ENCODE assay signal across 11 cellular contexts in the genomic region with DNA sequence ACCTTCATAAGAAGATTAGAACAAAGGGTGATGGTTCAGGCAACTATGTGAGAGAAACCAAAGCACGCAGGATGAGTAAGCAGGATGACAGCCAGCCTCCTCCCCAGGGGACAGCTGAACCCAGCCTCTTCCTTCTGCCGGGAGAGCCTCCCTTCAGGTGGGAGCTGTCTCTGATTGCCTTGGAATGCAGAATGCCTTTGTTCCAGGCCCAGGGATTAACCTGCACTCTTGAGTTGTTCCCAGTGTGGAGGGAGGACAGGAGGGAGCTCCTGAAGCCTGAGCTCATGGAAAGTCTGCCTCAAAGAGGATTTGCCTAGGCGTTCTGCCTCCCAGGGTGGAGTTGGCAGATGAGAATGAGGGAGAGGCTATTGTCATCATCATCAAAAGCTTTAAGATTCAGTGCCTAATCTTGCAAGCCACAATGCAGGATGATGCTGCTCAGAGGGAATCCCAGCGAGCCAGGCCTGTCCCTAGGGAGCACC. TPM values are rescaled to one million over a fixed set of nuclear protein-coding genes. Genes with fewer than 3 reads are reported as not detected.
A peak's percentile ranks its signal among the peaks of the same experiment; 100 is the strongest.
DNase-seq lines count a peak whose midpoint lies in the region; ATAC-seq and TF ChIP-seq lines count a peak whose summit lies in the region.
"Had no signal": no experiment of that assay in that cellular context is flagged by ENCODE, and none has a peak within 500 bp of the region (broad histone marks: within the 10 kb centered on the region; RNA-seq: fewer than 3 reads in every experiment).

No MANE protein-coding gene starts in this region.

- H3K4me1 ChIP-seq in colonic mucosa: no peaks in the 10 kb centered on the region

- intact Hi-C loops in colonic mucosa (cut with DNase I): no loop called here

- H3K4me3 ChIP-seq in HFF-Myc (replicated peaks; ENCODE audit: low read depth, low read length) (no peak overlapping the region), colonic mucosa (no peak overlapping the region)

- DNase-seq in A172 (ENCODE audit: low spot score) (peak; percentile 80), HFF-Myc (ENCODE audit: extremely low read depth, low read depth) (peak; percentile 5), amniotic epithelial cell (ENCODE audit: low read depth) (peak; percentile 86), iPS DF 19.7 (ENCODE audit: low read depth, low spot score) (peak; percentile 75), RKO (ENCODE audit: low spot score) (no peak), substantia nigra (lab: John Stamatoyannopoulos, UW) (no peak), colonic mucosa (no peak)
- DNase-seq in activated naive CD8-positive, alpha-beta T cell treated with anti-CD3 and anti-CD28 coated beads, Interleukin-2, amount 50 U/mL, for 24 hours: no peak
- DNase-seq: activated B cell treated with CpG ODN at 0.5 μM for 24 hours, hippocampal formation had no signal

- TF ChIP-seq CTCF in HFF-Myc (IDR thresholded peaks at IDR 0.05; ENCODE audit: low read depth, low read length, missing control alignments) (no peak), colonic mucosa (IDR thresholded peaks at IDR 0.05) (no peak)

- H3K27me3 Mint-ChIP-seq in activated naive CD8-positive, alpha-beta T cell treated with anti-CD3 and anti-CD28 coated beads, Interleukin-2, amount 50 U/mL, for 24 hours: peaks cover 14% of the 10 kb centered on the region

- H3K36me3 ChIP-seq in colonic mucosa: no peaks in the 10 kb centered on the region

- H3K9me3 Mint-ChIP-seq in activated naive CD8-positive, alpha-beta T cell treated with anti-CD3 and anti-CD28 coated beads, Interleukin-2, amount 50 U/mL, for 24 hours: no peaks in the 10 kb centered on the region

- H3K27ac ChIP-seq in substantia nigra (ENCODE audit: low read depth, low read length, poor library complexity, severe bottlenecking): no peak overlapping the region
- no peak overlapping the region for H3K27ac ChIP-seq in colonic mucosa

- no peak overlapping the region for H3K27ac Mint-ChIP-seq in activated naive CD8-positive, alpha-beta T cell treated with anti-CD3 and anti-CD28 coated beads, Interleukin-2, amount 50 U/mL, for 24 hours
- H3K27ac Mint-ChIP-seq: activated B cell treated with CpG ODN at 0.5 μM for 24 hours had no signal

- H3K4me3 Mint-ChIP-seq in activated naive CD8-positive, alpha-beta T cell treated with anti-CD3 and anti-CD28 coated beads, Interleukin-2, amount 50 U/mL, for 24 hours: no peak overlapping the region
- H3K4me3 Mint-ChIP-seq: activated B cell treated with CpG ODN at 0.5 μM for 24 hours had no signal

- H3K36me3 Mint-ChIP-seq in activated naive CD8-positive, alpha-beta T cell treated with anti-CD3 and anti-CD28 coated beads, Interleukin-2, amount 50 U/mL, for 24 hours (ENCODE audit: low read depth): no peaks in the 10 kb centered on the region

- no peaks in the 10 kb centered on the region for H3K27me3 ChIP-seq in colonic mucosa

- no peaks in the 10 kb centered on the region for H3K4me1 Mint-ChIP-seq in activated naive CD8-positive, alpha-beta T cell treated with anti-CD3 and anti-CD28 coated beads, Interleukin-2, amount 50 U/mL, for 24 hours

- H3K9ac ChIP-seq in colonic mucosa (ENCODE audit: low read depth in 2 of 2, low read length in 2 of 2): no peak overlapping the region

- ATAC-seq in activated naive CD8-positive, alpha-beta T cell treated with anti-CD3 and anti-CD28 coated beads, Interleukin-2, amount 50 U/mL, for 24 hours: no peak

- no peaks in the 10 kb centered on the region for H3K9me3 ChIP-seq in colonic mucosa

RNA-seq across cellular contexts. Expression of gene KRT6A, which starts 3.6 kb away (rescaled TPM):
- not detected in 2 replicates for total RNA-seq in A172 (2014; rRNA removed; shearing (Covaris generic))
- total RNA-seq in colonic mucosa: not detected
- total RNA-seq: activated B cell treated with CpG ODN at 0.5 μM for 24 hours, posterior vena cava had no signal

RNA-seq across cellular contexts. Expression of gene KRT6C, which starts 23.0 kb away (rescaled TPM):
- total RNA-seq in A172 (2014; rRNA removed; shearing (Covaris generic)): not detected in 2 replicates
- total RNA-seq in colonic mucosa: not detected
- total RNA-seq: activated B cell treated with CpG ODN at 0.5 μM for 24 hours, posterior vena cava had no signal

RNA-seq across cellular contexts. Expression of gene KRT5, which starts 23.6 kb away (rescaled TPM):
- total RNA-seq in A172 (2014; rRNA removed; shearing (Covaris generic)): 1.1 and 1.4 TPM in 2 replicates
- not detected for total RNA-seq in colonic mucosa
- total RNA-seq: activated B cell treated with CpG ODN at 0.5 μM for 24 hours, posterior vena cava had no signal

RNA-seq across cellular contexts. Expression of gene KRT6B, which starts 44.7 kb away (rescaled TPM):
- not detected in 2 replicates for total RNA-seq in A172 (2014; rRNA removed; shearing (Covaris generic))
- total RNA-seq in colonic mucosa: 1 to 10 TPM in 1 of 2 donors, under 1 TPM in 1; 0.13 to 1.4 TPM
- total RNA-seq: activated B cell treated with CpG ODN at 0.5 μM for 24 hours, posterior vena cava had no signal

RNA-seq across cellular contexts. Expression of gene KRT71, which starts 56.3 kb away (rescaled TPM):
- not detected in 2 replicates for total RNA-seq in A172 (2014; rRNA removed; shearing (Covaris generic))
- total RNA-seq in colonic mucosa: not detected
- total RNA-seq: activated B cell treated with CpG ODN at 0.5 μM for 24 hours, posterior vena cava had no signal

Comparison
In these comparisons a context has a peak if more than half of its experiments do, and no peak if none do; other contexts are left out.
1. DNase-seq: peak in A172 (single experiment), HFF-Myc (single experiment), amniotic epithelial cell (single experiment) and iPS DF 19.7 (single experiment); none in RKO (single experiment), activated naive CD8-positive, alpha-beta T cell treated with anti-CD3 and anti-CD28 coated beads, Interleukin-2, amount 50 U/mL, for 24 hours (single experiment), substantia nigra (0 of 49) and colonic mucosa (single experiment).